Comparison of ENCODE assay signal across 7 cellular contexts in the genomic region with DNA sequence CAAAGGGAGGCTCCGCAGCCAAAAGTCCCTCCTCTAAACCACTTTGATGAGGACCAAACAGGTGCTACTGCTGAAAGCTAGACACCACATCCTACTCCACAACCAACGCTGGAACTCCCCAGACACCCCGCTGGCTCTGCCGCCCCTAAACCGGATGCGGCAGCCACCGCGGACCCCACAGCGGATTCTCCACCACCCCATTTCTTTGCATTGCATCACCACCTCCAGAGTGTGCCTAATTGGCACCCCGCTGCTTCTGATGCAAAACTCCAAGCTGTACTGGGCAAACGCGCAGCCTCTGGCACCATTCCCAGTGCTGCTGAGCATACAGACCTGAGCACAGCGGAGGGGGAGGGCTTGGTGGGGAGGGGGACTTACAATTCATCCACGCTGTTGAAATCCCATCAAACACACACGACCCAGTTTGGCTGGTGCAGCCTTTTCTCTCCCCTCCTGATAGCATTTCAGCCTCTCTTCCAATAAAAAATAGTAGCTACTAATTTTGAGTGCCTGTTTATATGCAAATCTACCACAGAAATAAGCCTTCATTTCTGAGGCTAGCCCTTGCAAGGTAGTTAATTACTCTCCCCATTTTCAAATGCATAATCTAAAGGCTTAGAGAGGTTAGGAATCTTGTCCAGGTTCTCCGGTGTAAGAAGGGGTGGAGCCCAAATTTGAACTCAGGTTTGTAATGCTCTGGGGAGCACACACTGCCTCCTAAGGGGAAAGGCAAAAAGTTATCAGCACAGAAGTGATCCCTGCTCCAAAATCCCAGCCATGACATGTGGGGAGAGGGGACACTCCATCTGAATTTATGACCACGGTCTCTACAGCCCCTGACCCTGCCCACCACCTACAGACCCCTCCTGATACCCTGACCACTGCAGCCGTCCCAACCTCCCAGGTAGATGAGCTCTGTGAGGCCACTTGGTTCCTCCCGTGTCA. TPM values are rescaled to one million over a fixed set of nuclear protein-coding genes. Genes with fewer than 3 reads are reported as not detected.
DNase-seq lines count a peak whose midpoint lies in the region; ATAC-seq lines count a peak whose summit lies in the region.

No MANE protein-coding gene starts in this region.

- peaks cover 18 to 50% (median 26%) of the 10 kb centered on the region in 3 donors for H3K27me3 Mint-ChIP-seq in naive B cell

- peaks cover 16 to 30% (median 23%) of the 10 kb centered on the region in 3 donors for H3K4me1 Mint-ChIP-seq in naive B cell

- ATAC-seq in GM19025 (IDR thresholded peaks at IDR 0.05; ENCODE audit: low read depth, unreplicated experiment) (peak; percentile 82), HG03175 (IDR thresholded peaks at IDR 0.05; ENCODE audit: unreplicated experiment) (peak; percentile 71), naive B cell (ENCODE audit: low read depth in 2 of 2) (peak; percentile 77 to 79)

- peaks cover 0 to 8% of the 10 kb centered on the region in 2 donors for H3K36me3 Mint-ChIP-seq in naive B cell

- H3K27ac Mint-ChIP-seq in naive B cell = peak overlapping the region; percentile 25 to 92 (median 90)

- DNase-seq in NCI-H345 treated with DMSO at 0.1 percent for 48 hours (lab: John Stamatoyannopoulos, UW; ENCODE audit: unreplicated experiment) (peak; percentile 93), naive B cell (peak; percentile 83)
- DNase-seq in activated CD4-positive, alpha-beta T cell treated with anti-CD3 and anti-CD28 coated beads, Interleukin-2, amount 50 U/mL, for 48 hours = peak; percentile 82 to 87
- peak; percentile 83 for DNase-seq in effector CD4-positive, alpha-beta T cell
- peak; percentile 86 for DNase-seq in stimulated activated CD8-positive, alpha-beta memory T cell treated with anti-CD3 and anti-CD28 coated beads, Interleukin-7, amount 100 ng/mL, for 48 hours (ENCODE audit: extremely low read depth in 1 of 2, low read depth in 1 of 2)

- peak overlapping the region; percentile 84 to 94 (median 90) for H3K4me3 Mint-ChIP-seq in naive B cell

- H3K9me3 Mint-ChIP-seq in naive B cell = peaks cover 2 to 13% (median 8%) of the 10 kb centered on the region in 7 donors

RNA-seq across cellular contexts. Expression of a gene that starts 12.2 kb away (rescaled TPM):
- 1 to 10 TPM in 4 of 6 donors, under 1 TPM in 2; 0.52 to 8.9 (median 1.8) TPM for polyA plus RNA-seq in naive B cell (ENCODE audit: low read depth in 6 of 6)

RNA-seq across cellular contexts. Expression of a gene that starts 27.3 kb away (rescaled TPM):
- 10 to 100 TPM in 1 of 6 donors, 1 to 10 TPM in 5; 5.0 to 10.1 (median 7.1) TPM for polyA plus RNA-seq in naive B cell (ENCODE audit: low read depth in 6 of 6)

Comparison
In these comparisons a context has a peak if more than half of its experiments do, and no peak if none do; other contexts are left out.
1. Peak in every context shown above with its lines: DNase-seq and ATAC-seq.